1 cellular context compared by ENCODE assay signal in genomic region chr3:119778176-119778575, GRCh38.
TF ChIP-seq lines count a peak whose summit lies in the region.

No MANE protein-coding gene starts in this region.

TF ChIP-seq in endothelial cell of umbilical vein, 7 proteins besides CTCF, POLR2A, EP300 and RAD21:
- no peak for TF ChIP-seq MAX (IDR thresholded peaks at IDR 0.05; ENCODE audit: insufficient read depth, insufficient read length)
- no peak for TF ChIP-seq GATA2 (IDR thresholded peaks at IDR 0.05; ENCODE audit: insufficient read depth, insufficient read length, low read depth, low read length)
- no peak for TF ChIP-seq MYC (IDR thresholded peaks at IDR 0.05; ENCODE audit: low read depth, low read length)
- no peak for TF ChIP-seq JUN (IDR thresholded peaks at IDR 0.05; ENCODE audit: borderline replicate concordance, insufficient read depth, insufficient read length, low read depth)
- TF ChIP-seq EZH2 (IDR thresholded peaks at IDR 0.05; ENCODE audit: borderline replicate concordance, low read depth, low read length, severe bottlenecking), result no peak
- no peak for TF ChIP-seq POLR2AphosphoS5 (IDR thresholded peaks at IDR 0.05; ENCODE audit: insufficient read depth, low read depth, low read length)
- TF ChIP-seq FOS (IDR thresholded peaks at IDR 0.05; ENCODE audit: borderline replicate concordance, insufficient read depth, low read length), result no peak
